8 cellular contexts compared by ENCODE assay signal in the genomic region with DNA sequence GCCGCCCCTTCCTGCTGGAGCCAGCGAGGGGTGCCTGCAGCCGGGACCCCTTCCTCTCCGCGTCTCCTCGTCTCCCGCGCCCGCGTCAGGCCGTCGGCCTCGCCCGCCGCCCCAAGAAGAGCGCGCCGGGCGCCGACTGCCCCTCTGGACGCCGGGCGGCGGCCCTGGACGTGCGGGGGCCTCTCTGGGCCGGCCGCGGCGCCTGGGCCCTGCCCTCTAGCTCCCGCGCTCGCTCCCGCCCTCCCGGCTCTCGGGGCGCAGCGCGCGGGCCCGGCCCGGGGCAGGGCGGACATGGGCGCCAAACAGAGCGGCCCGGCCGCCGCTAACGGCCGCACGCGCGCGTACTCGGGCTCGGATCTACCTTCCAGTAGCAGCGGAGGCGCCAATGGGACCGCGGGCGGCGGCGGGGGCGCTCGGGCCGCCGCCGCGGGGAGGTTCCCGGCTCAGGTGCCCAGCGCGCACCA. TPM values are rescaled to one million over a fixed set of nuclear protein-coding genes. Genes with fewer than 3 reads are reported as not detected.
A peak's percentile ranks its signal among the peaks of the same experiment; 100 is the strongest.
DNase-seq lines count a peak whose midpoint lies in the region; ATAC-seq and TF ChIP-seq lines count a peak whose summit lies in the region.

No MANE protein-coding gene starts in this region.

- H3K9ac ChIP-seq in adipocyte (ENCODE audit: low read length) = peak overlapping the region; percentile 86
- H3K9ac ChIP-seq in skeletal muscle satellite cell (ENCODE audit: low read depth, low read length) = peak overlapping the region; percentile 88

- H3K27me3 ChIP-seq in Peyer's patch = no peaks in the 10 kb centered on the region
- H3K27me3 ChIP-seq in adipocyte (replicated peaks; ENCODE audit: control insufficient read depth, insufficient read depth, low read length) = no peaks in the 10 kb centered on the region
- H3K27me3 ChIP-seq in skeletal muscle satellite cell (ENCODE audit: control insufficient read depth, insufficient read depth, low read length) = no peaks in the 10 kb centered on the region

- peak overlapping the region; percentile 93 for H3K4me2 ChIP-seq in skeletal muscle satellite cell (ENCODE audit: low read length)

- H3K4me1 ChIP-seq in Peyer's patch (peaks cover 0 to 26% (median 6%) of the 10 kb centered on the region in 4 donors), adipocyte (ENCODE audit: control insufficient read depth, insufficient read depth, low read length) (peaks cover 4% of the 10 kb centered on the region), skeletal muscle satellite cell (ENCODE audit: control insufficient read depth, insufficient read depth, low read length) (peaks cover 10% of the 10 kb centered on the region)

- DNase-seq in DMS 273 (lab: John Stamatoyannopoulos, UW; ENCODE audit: unreplicated experiment) (peak; percentile 93), DMS 273 treated with DMSO at 0.1 percent for 48 hours (lab: John Stamatoyannopoulos, UW) (no peak), Peyer's patch (peak in 2 of 3 donors; percentile 66 to 80), adipocyte (ENCODE audit: low read depth) (peak; percentile 64), left ventricle myocardium superior (peak; percentile 68)

- H3K9me3 ChIP-seq in Peyer's patch = no peaks in the 10 kb centered on the region
- H3K9me3 ChIP-seq in adipocyte (ENCODE audit: control insufficient read depth, low read length) = no peaks in the 10 kb centered on the region
- no peaks in the 10 kb centered on the region for H3K9me3 ChIP-seq in skeletal muscle satellite cell (replicated peaks; ENCODE audit: low read length)

- H3K27ac ChIP-seq in Peyer's patch = peak overlapping the region; percentile 99 to 100 (median 100)

- H3K36me3 ChIP-seq in Peyer's patch (no peaks in the 10 kb centered on the region), adipocyte (ENCODE audit: control insufficient read depth, insufficient read depth, low read length, severe bottlenecking) (no peaks in the 10 kb centered on the region), skeletal muscle satellite cell (ENCODE audit: insufficient read depth, low read length) (no peaks in the 10 kb centered on the region)

- TF ChIP-seq POLR2A in Peyer's patch (IDR thresholded peaks at IDR 0.05) = peak in 1 of 2 donors; percentile 33

- H3K4me3 ChIP-seq in Peyer's patch = peak overlapping the region; percentile 74 to 96 (median 90)
- peak overlapping the region; percentile 97 for H3K4me3 ChIP-seq in adipocyte (ENCODE audit: low read length)
- H3K4me3 ChIP-seq in skeletal muscle satellite cell (ENCODE audit: low read length) = peak overlapping the region; percentile 79

- ATAC-seq in HG02852 (IDR thresholded peaks at IDR 0.05; ENCODE audit: unreplicated experiment) (peak; percentile 18), left ventricle myocardium superior (peak; percentile 29), GM18870 (IDR thresholded peaks at IDR 0.05; ENCODE audit: unreplicated experiment) (no peak)

- intact Hi-C loops in left ventricle myocardium superior (cut with micrococcal nuclease) = no loop called here

- TF ChIP-seq CTCF in Peyer's patch (IDR thresholded peaks at IDR 0.05) = no peak

RNA-seq across cellular contexts. Expression of a gene that starts 0.7 kb away (rescaled TPM):
- total RNA-seq in Peyer's patch = 10 to 100 TPM; 27.2 to 43.6 (median 36.5) TPM
- total RNA-seq in left ventricle myocardium superior = 8.6 TPM
- total RNA-seq in skeletal muscle satellite cell (2012; rRNA removed) = 3.3 and 4.6 TPM in 2 replicates
